Comparison of ENCODE assay signal across 11 cellular contexts in genomic region chr3:99859855-99860254, GRCh38. TPM values are rescaled to one million over a fixed set of nuclear protein-coding genes. Genes with fewer than 3 reads are reported as not detected.
DNase-seq lines count a peak whose midpoint lies in the region; ATAC-seq and TF ChIP-seq lines count a peak whose summit lies in the region.
"Had no signal": no experiment of that assay in that cellular context is flagged by ENCODE, and none has a peak within 500 bp of the region (broad histone marks: within the 10 kb centered on the region; RNA-seq: fewer than 3 reads in every experiment).

No MANE protein-coding gene starts in this region.

- WGBS in body of pancreas, 2 donors: 48 to 54% methylated on average over 1 of the region's 1 CpG
- WGBS in hepatocyte (ENCODE audit: low lambda C conversion rate, missing lambda C conversion rate): 27% methylated on average over 1 of the region's 1 CpG

- H3K27ac ChIP-seq in body of pancreas: peak overlapping the region in 1 of 4 donors; percentile 11
- H3K27ac ChIP-seq in hepatocyte: peak overlapping the region; percentile 77
- peak overlapping the region; percentile 28 for H3K27ac ChIP-seq in subcutaneous abdominal adipose tissue (ENCODE audit: low read depth, low read length)
- H3K27ac ChIP-seq in CD8-positive, alpha-beta T cell (ENCODE audit: low read depth, low read length): no peak overlapping the region
- H3K27ac ChIP-seq: SJCRH30 had no signal

- CTCF ChIA-PET in activated CD4-positive, alpha-beta T cell treated with anti-CD3 and anti-CD28 coated beads, Interleukin-2, amount 10 ng/mL, durations not matched to agents 7 days and 5 days (lab: Charles Lee): interaction anchor here (0.7 to 1.7 kb wide), 3 partner anchors 9 to 31 kb away, joined by 3 to 4 read pairs (median 3); no protein-coding TSS in a partner anchor
- CTCF ChIA-PET in CD8-positive, alpha-beta T cell (lab: Charles Lee): interaction anchor here (0.8 to 1.2 kb wide), 4 partner anchors 9 to 209 kb away, joined by 3 to 5 read pairs (median 3); no protein-coding TSS in a partner anchor

- no peak overlapping the region for H3K4me3 Mint-ChIP-seq in activated CD4-positive, alpha-beta T cell treated with anti-CD3 and anti-CD28 coated beads, Interleukin-2, amount 10 ng/mL, durations not matched to agents 7 days and 5 days
- H3K4me3 Mint-ChIP-seq in CD8-positive, alpha-beta T cell: no peak overlapping the region

- peaks cover 14% of the 10 kb centered on the region for H3K4me1 ChIP-seq in body of pancreas
- peaks cover 6% of the 10 kb centered on the region for H3K4me1 ChIP-seq in hepatocyte (ENCODE audit: insufficient read depth)
- H3K4me1 ChIP-seq in subcutaneous abdominal adipose tissue (ENCODE audit: control insufficient read depth in 5 of 5, insufficient read depth in 5 of 5, low read length in 5 of 5): peaks cover 0 to 25% (median 12%) of the 10 kb centered on the region in 5 donors
- H3K4me1 ChIP-seq in CD8-positive, alpha-beta T cell (ENCODE audit: insufficient read depth, low read length): no peaks in the 10 kb centered on the region

- H3K36me3 ChIP-seq in body of pancreas (replicated peaks in 1 of 2; ENCODE audit: insufficient read depth in 1 of 2, low read depth in 2 of 2): no peaks in the 10 kb centered on the region
- no peaks in the 10 kb centered on the region for H3K36me3 ChIP-seq in hepatocyte (replicated peaks; ENCODE audit: insufficient read depth, low read depth)
- H3K36me3 ChIP-seq in subcutaneous abdominal adipose tissue (ENCODE audit: control insufficient read depth in 5 of 5, insufficient read depth in 5 of 5, low read length in 5 of 5): peaks cover 16 to 57% (median 24%) of the 10 kb centered on the region in 5 donors
- H3K36me3 ChIP-seq in CD8-positive, alpha-beta T cell (ENCODE audit: insufficient read depth, low read length): no peaks in the 10 kb centered on the region

- H3K9me3 ChIP-seq in body of pancreas: no peaks in the 10 kb centered on the region
- no peaks in the 10 kb centered on the region for H3K9me3 ChIP-seq in hepatocyte (ENCODE audit: low read depth)
- H3K9me3 ChIP-seq in subcutaneous abdominal adipose tissue (ENCODE audit: control insufficient read depth in 5 of 5, low read length in 5 of 5): no peaks in the 10 kb centered on the region
- no peaks in the 10 kb centered on the region for H3K9me3 ChIP-seq in CD8-positive, alpha-beta T cell (ENCODE audit: low read length)
- H3K9me3 ChIP-seq: SJCRH30 had no signal

- peak overlapping the region in 1 of 5 donors; percentile 22 for H3K9ac ChIP-seq in subcutaneous abdominal adipose tissue (ENCODE audit: low read length in 5 of 5)

- H3K4me1 Mint-ChIP-seq in activated CD4-positive, alpha-beta T cell treated with anti-CD3 and anti-CD28 coated beads, Interleukin-2, amount 10 ng/mL, durations not matched to agents 7 days and 5 days: peaks cover 14% of the 10 kb centered on the region
- H3K4me1 Mint-ChIP-seq in CD8-positive, alpha-beta T cell (ENCODE audit: low read depth): peaks cover 2% of the 10 kb centered on the region

- H3K9me2 ChIP-seq in hepatocyte (replicated peaks; ENCODE audit: insufficient read depth): no peaks in the 10 kb centered on the region

- H3K4me3 ChIP-seq in body of pancreas: no peak overlapping the region
- H3K4me3 ChIP-seq in hepatocyte: no peak overlapping the region
- H3K4me3 ChIP-seq in subcutaneous abdominal adipose tissue (ENCODE audit: low read depth in 1 of 5, low read length in 5 of 5): no peak overlapping the region
- H3K4me3 ChIP-seq in CD8-positive, alpha-beta T cell (ENCODE audit: low read depth, low read length): no peak overlapping the region
- H3K4me3 ChIP-seq: SJCRH30 had no signal

- H2AFZ ChIP-seq in hepatocyte: no peak overlapping the region

- H3K27me3 ChIP-seq in body of pancreas (no peaks in the 10 kb centered on the region), hepatocyte (no peaks in the 10 kb centered on the region), subcutaneous abdominal adipose tissue (ENCODE audit: control insufficient read depth in 5 of 5, insufficient read depth in 4 of 5, low read length in 5 of 5) (no peaks in the 10 kb centered on the region)
- H3K27me3 ChIP-seq in CD8-positive, alpha-beta T cell (ENCODE audit: insufficient read depth, low read length): no peaks in the 10 kb centered on the region
- H3K27me3 ChIP-seq: SJCRH30 had no signal

- POLR2A ChIA-PET in activated CD4-positive, alpha-beta T cell treated with anti-CD3 and anti-CD28 coated beads, Interleukin-2, amount 10 ng/mL, durations not matched to agents 7 days and 5 days (lab: Charles Lee): no interaction called here
- POLR2A ChIA-PET in CD8-positive, alpha-beta T cell (lab: Charles Lee): interaction anchor here (0.6 kb wide), 1 partner anchor 207 kb away, joined by 4 read pairs; no protein-coding TSS in a partner anchor

- H3K9me3 Mint-ChIP-seq in activated CD4-positive, alpha-beta T cell treated with anti-CD3 and anti-CD28 coated beads, Interleukin-2, amount 10 ng/mL, durations not matched to agents 7 days and 5 days: no peaks in the 10 kb centered on the region
- no peaks in the 10 kb centered on the region for H3K9me3 Mint-ChIP-seq in CD8-positive, alpha-beta T cell

- ATAC-seq in body of pancreas (peak; percentile 59), HG03469 (IDR thresholded peaks at IDR 0.05; ENCODE audit: unreplicated experiment) (no peak)
- ATAC-seq in CD8-positive, alpha-beta T cell: no peak

- DNase-seq in HCEC 1CT: peak; percentile 98
- no peak for DNase-seq in body of pancreas
- peak; percentile 41 for DNase-seq in hepatocyte (ENCODE audit: low spot score)
- DNase-seq in activated CD4-positive, alpha-beta T cell treated with anti-CD3 and anti-CD28 coated beads, Interleukin-2, amount 10 ng/mL, durations not matched to agents 7 days and 5 days: no peak
- no peak for DNase-seq in cerebellum (ENCODE audit: low spot score)
- no peak for DNase-seq in CD8-positive, alpha-beta T cell
- DNase-seq: NCI-H1436; SJCRH30; stimulated activated CD4-positive, alpha-beta T cell treated with anti-CD3 and anti-CD28 coated beads, Interleukin-15, amount 100 ng/mL, for 24 hours had no signal

- H3K4me2 ChIP-seq in hepatocyte: no peak overlapping the region

- TF ChIP-seq CTCF in body of pancreas (IDR thresholded peaks at IDR 0.05) (no peak), hepatocyte (IDR thresholded peaks at IDR 0.05; ENCODE audit: poor library complexity) (no peak)
- TF ChIP-seq CTCF in CD8-positive, alpha-beta T cell (IDR thresholded peaks at IDR 0.05): no peak

- peaks cover 92% of the 10 kb centered on the region for H3K79me2 ChIP-seq in hepatocyte

- intact Hi-C loops in body of pancreas (cut with DNase I): no loop called here
- intact Hi-C loops in CD8-positive, alpha-beta T cell (cut with DNase I, micrococcal nuclease): no loop called here

- peaks cover 2% of the 10 kb centered on the region for H3K36me3 Mint-ChIP-seq in activated CD4-positive, alpha-beta T cell treated with anti-CD3 and anti-CD28 coated beads, Interleukin-2, amount 10 ng/mL, durations not matched to agents 7 days and 5 days (ENCODE audit: low read depth)
- peaks cover 4% of the 10 kb centered on the region for H3K36me3 Mint-ChIP-seq in CD8-positive, alpha-beta T cell

- H3K27me3 Mint-ChIP-seq in activated CD4-positive, alpha-beta T cell treated with anti-CD3 and anti-CD28 coated beads, Interleukin-2, amount 10 ng/mL, durations not matched to agents 7 days and 5 days: no peaks in the 10 kb centered on the region
- H3K27me3 Mint-ChIP-seq in CD8-positive, alpha-beta T cell (ENCODE audit: low read depth): no peaks in the 10 kb centered on the region

- no peaks in the 10 kb centered on the region for H4K20me1 ChIP-seq in hepatocyte (ENCODE audit: insufficient read depth, poor library complexity, severe bottlenecking)

- TF ChIP-seq POLR2A in body of pancreas (IDR thresholded peaks at IDR 0.05): no peak

- no peak overlapping the region for H3K27ac Mint-ChIP-seq in activated CD4-positive, alpha-beta T cell treated with anti-CD3 and anti-CD28 coated beads, Interleukin-2, amount 10 ng/mL, durations not matched to agents 7 days and 5 days
- no peak overlapping the region for H3K27ac Mint-ChIP-seq in CD8-positive, alpha-beta T cell

RNA-seq across cellular contexts. Expression of gene CMSS1, which starts 42.2 kb away (rescaled TPM):
- 10 to 100 TPM in 1 of 2 donors, 1 to 10 TPM in 1; 3.9 to 21.4 TPM for total RNA-seq in body of pancreas
- 6.9 and 11.8 TPM in 2 replicates for total RNA-seq in hepatocyte
- polyA plus RNA-seq in hepatocyte: 17.0 and 19.2 TPM in 2 replicates
- total RNA-seq in activated CD4-positive, alpha-beta T cell treated with anti-CD3 and anti-CD28 coated beads, Interleukin-2, amount 10 ng/mL, durations not matched to agents 7 days and 5 days: 10 to 100 TPM; 34.8 to 37.2 TPM
- 13.6 TPM for total RNA-seq in cerebellum
- 10 to 100 TPM in 1 of 2 experiments, 1 to 10 TPM in 1; 9.0 to 13.7 TPM for total RNA-seq in CD8-positive, alpha-beta T cell

Comparison
In these comparisons a context has a peak if more than half of its experiments do, and no peak if none do; other contexts are left out.
1. DNase-seq: peak in HCEC 1CT (single experiment) and hepatocyte (single experiment); none in body of pancreas (0 of 4), activated CD4-positive, alpha-beta T cell treated with anti-CD3 and anti-CD28 coated beads, Interleukin-2, amount 10 ng/mL, durations not matched to agents 7 days and 5 days (single experiment), cerebellum (single experiment) and CD8-positive, alpha-beta T cell (0 of 7).